In genomic region chr7:138458576-138459234, GRCh38 we compare ENCODE assay signal across 1 cellular context.
TF ChIP-seq lines count a peak whose summit lies in the region.

No MANE protein-coding gene starts in this region.

TF ChIP-seq in endothelial cell of umbilical vein, 7 proteins besides CTCF, POLR2A, EP300 and RAD21 (continued from another document):
- TF ChIP-seq JUN (IDR thresholded peaks at IDR 0.05; ENCODE audit: borderline replicate concordance, insufficient read depth, insufficient read length, low read depth) (no peak), FOS (IDR thresholded peaks at IDR 0.05; ENCODE audit: borderline replicate concordance, insufficient read depth, low read length) (no peak), GATA2 (IDR thresholded peaks at IDR 0.05; ENCODE audit: insufficient read depth, insufficient read length, low read depth, low read length) (no peak), POLR2AphosphoS5 (IDR thresholded peaks at IDR 0.05; ENCODE audit: insufficient read depth, low read depth, low read length) (no peak), EZH2 (IDR thresholded peaks at IDR 0.05; ENCODE audit: borderline replicate concordance, low read depth, low read length, severe bottlenecking) (no peak)
TF ChIP-seq in endothelial cell of umbilical vein: peak in this region for 0.
